37 cellular contexts compared by ENCODE assay signal in the genomic region with DNA sequence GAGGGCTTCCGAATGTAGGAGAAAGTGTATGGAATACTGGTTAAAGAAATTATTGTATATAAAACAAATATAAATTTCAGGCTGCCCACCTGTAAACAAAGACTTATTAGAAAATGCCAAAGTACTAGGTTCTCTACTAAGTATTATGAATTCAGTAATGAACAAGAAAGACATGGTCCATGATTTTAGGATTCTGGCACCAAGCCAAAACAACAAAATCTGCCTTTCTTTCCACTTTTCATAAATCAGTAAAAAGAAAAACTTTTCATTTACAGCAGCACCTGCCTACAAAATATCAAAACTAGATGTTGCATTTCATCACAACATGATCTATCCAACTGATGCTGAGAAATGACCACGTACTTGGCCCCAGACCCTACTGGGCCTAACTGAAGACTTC. TPM values are rescaled to one million over a fixed set of nuclear protein-coding genes. Genes with fewer than 3 reads are reported as not detected.
"Had no signal": no experiment of that assay in that cellular context is flagged by ENCODE, and none has a peak within 500 bp of the region (broad histone marks: within the 10 kb centered on the region; RNA-seq: fewer than 3 reads in every experiment).

No MANE protein-coding gene starts in this region.

- H3K4me1 Mint-ChIP-seq: activated CD4-positive, alpha-beta T cell treated with anti-CD3 and anti-CD28 coated beads for 36 hours; activated CD4-positive, alpha-beta T cell treated with anti-CD3 and anti-CD28 coated beads, Interleukin-2, amount 10 ng/mL, durations not matched to agents 24 days and 14 days; activated naive CD4-positive, alpha-beta T cell treated with anti-CD3 and anti-CD28 coated beads, Interleukin-2, amount 10 ng/mL, durations not matched to agents 7 days and 5 days had no signal

- H3K4me3 ChIP-seq: ascending aorta, breast epithelium, cardiac muscle cell, colonic mucosa, esophagus squamous epithelium, gastroesophageal sphincter had no signal

- H3K9me3 Mint-ChIP-seq: activated CD4-positive, alpha-beta T cell treated with anti-CD3 and anti-CD28 coated beads, Interleukin-2, amount 10 ng/mL, durations not matched to agents 24 days and 14 days; activated T-helper 1 cell treated with anti-CD3 and anti-CD28 coated beads, Interleukin-12 subunit alpha, Interleukin-12 subunit beta, Interleukin-2, Interleukin-4 antibody, amounts not matched to agents 30 ng/mL and 10 ng/mL and 1 ng/mL, durations not matched to agents 14 hours and 24 hours and 36 hours; activated T-helper 2 cell treated with anti-CD3 and anti-CD28 coated beads, Interferon-gamma antibody, Interleukin-2, Interleukin-4, amounts not matched to agents 10 μg/mL and 5 μg/mL and 100 μg/mL, durations not matched to agents 14 hours and 24 hours and 36 hours; brain had no signal

- H3K4me1 ChIP-seq: ascending aorta, breast epithelium, colonic mucosa, esophagus squamous epithelium, gastroesophageal sphincter had no signal

- H3K4me3 Mint-ChIP-seq: activated CD4-positive, alpha-beta memory T cell treated with anti-CD3 and anti-CD28 coated beads for 36 hours; activated CD4-positive, alpha-beta T cell treated with anti-CD3 and anti-CD28 coated beads for 36 hours; activated CD4-positive, alpha-beta T cell treated with anti-CD3 and anti-CD28 coated beads, Interleukin-2, amount 10 ng/mL, durations not matched to agents 24 days and 14 days; activated CD8-positive, alpha-beta memory T cell treated with anti-CD3 and anti-CD28 coated beads, Interleukin-2, amount 10 ng/mL, durations not matched to agents 7 days and 5 days; activated CD8-positive, alpha-beta T cell treated with anti-CD3 and anti-CD28 coated beads, Interleukin-2, amount 10 ng/mL, durations not matched to agents 7 days and 5 days; activated naive CD4-positive, alpha-beta T cell treated with anti-CD3 and anti-CD28 coated beads, Interleukin-2, amount 10 ng/mL, durations not matched to agents 7 days and 5 days; activated naive CD8-positive, alpha-beta T cell treated with anti-CD3 and anti-CD28 coated beads, Interleukin-2, amount 10 ng/mL, durations not matched to agents 7 days and 5 days; activated T-helper 1 cell treated with anti-CD3 and anti-CD28 coated beads, Interleukin-12 subunit alpha, Interleukin-12 subunit beta, Interleukin-2, Interleukin-4 antibody, amounts not matched to agents 30 ng/mL and 10 ng/mL and 1 ng/mL, durations not matched to agents 14 hours and 24 hours and 36 hours; brain had no signal

- ATAC-seq: activated CD4-positive, alpha-beta T cell treated with anti-CD3 and anti-CD28 coated beads for 36 hours; activated CD8-positive, alpha-beta memory T cell treated with anti-CD3 and anti-CD28 coated beads, Interleukin-2, amount 10 ng/mL, durations not matched to agents 7 days and 5 days; activated CD8-positive, alpha-beta T cell treated with anti-CD3 and anti-CD28 coated beads, Interleukin-2, amount 10 ng/mL, durations not matched to agents 7 days and 5 days; activated naive CD4-positive, alpha-beta T cell treated with anti-CD3 and anti-CD28 coated beads, Interleukin-2, amount 50 U/mL, for 72 hours; gastroesophageal sphincter had no signal

- H3K27me3 ChIP-seq: ascending aorta, breast epithelium, cardiac muscle cell, colonic mucosa, esophagus squamous epithelium, gastroesophageal sphincter had no signal

- H3K27me3 Mint-ChIP-seq: activated CD4-positive, alpha-beta memory T cell treated with anti-CD3 and anti-CD28 coated beads for 36 hours; activated CD4-positive, alpha-beta T cell treated with anti-CD3 and anti-CD28 coated beads for 36 hours; activated CD4-positive, alpha-beta T cell treated with anti-CD3 and anti-CD28 coated beads, Interleukin-2, amount 10 ng/mL, durations not matched to agents 24 days and 14 days; activated CD8-positive, alpha-beta memory T cell treated with anti-CD3 and anti-CD28 coated beads, Interleukin-2, amount 10 ng/mL, durations not matched to agents 7 days and 5 days; activated naive CD4-positive, alpha-beta T cell treated with anti-CD3 and anti-CD28 coated beads, Interleukin-2, amount 10 ng/mL, durations not matched to agents 7 days and 5 days; activated naive CD8-positive, alpha-beta T cell treated with anti-CD3 and anti-CD28 coated beads, Interleukin-2, amount 10 ng/mL, durations not matched to agents 7 days and 5 days; brain had no signal

- H3K27ac Mint-ChIP-seq: activated CD4-positive, alpha-beta memory T cell treated with anti-CD3 and anti-CD28 coated beads for 36 hours; activated CD4-positive, alpha-beta T cell treated with anti-CD3 and anti-CD28 coated beads for 36 hours; activated CD4-positive, alpha-beta T cell treated with anti-CD3 and anti-CD28 coated beads, Interleukin-2, amount 10 ng/mL, durations not matched to agents 24 days and 14 days; activated CD8-positive, alpha-beta memory T cell treated with anti-CD3 and anti-CD28 coated beads, Interleukin-2, amount 10 ng/mL, durations not matched to agents 7 days and 5 days; activated CD8-positive, alpha-beta T cell treated with anti-CD3 and anti-CD28 coated beads, Interleukin-2, amount 10 ng/mL, durations not matched to agents 7 days and 5 days; activated naive CD4-positive, alpha-beta T cell treated with anti-CD3 and anti-CD28 coated beads, Interleukin-2, amount 10 ng/mL, durations not matched to agents 7 days and 5 days; activated T-helper 1 cell treated with anti-CD3 and anti-CD28 coated beads, Interleukin-12 subunit alpha, Interleukin-12 subunit beta, Interleukin-2, Interleukin-4 antibody, amounts not matched to agents 30 ng/mL and 10 ng/mL and 1 ng/mL, durations not matched to agents 14 hours and 24 hours and 36 hours; activated T-helper 2 cell treated with anti-CD3 and anti-CD28 coated beads, Interferon-gamma antibody, Interleukin-2, Interleukin-4, amounts not matched to agents 10 μg/mL and 5 μg/mL and 100 μg/mL, durations not matched to agents 14 hours and 24 hours and 36 hours had no signal

- H3K27ac ChIP-seq: ascending aorta, breast epithelium, cardiac muscle cell, colonic mucosa, epithelial cell of prostate, esophagus squamous epithelium, gastroesophageal sphincter had no signal

- H3K9me3 ChIP-seq: ascending aorta, breast epithelium, colonic mucosa, esophagus squamous epithelium had no signal

- DNase-seq: activated CD4-positive, alpha-beta memory T cell treated with anti-CD3 and anti-CD28 coated beads for 36 hours; activated CD4-positive, alpha-beta T cell treated with anti-CD3 and anti-CD28 coated beads for 36 hours; activated CD4-positive, alpha-beta T cell treated with anti-CD3 and anti-CD28 coated beads, Interleukin-2, amount 10 ng/mL, durations not matched to agents 24 days and 14 days; activated CD4-positive, CD25-positive, alpha-beta regulatory T cell; activated CD4-positive, CD25-positive, alpha-beta regulatory T cell treated with anti-CD3 and anti-CD28 coated beads, Interleukin-2, amount 50 U/mL, for 72 hours; activated CD8-positive, alpha-beta memory T cell treated with anti-CD3 and anti-CD28 coated beads, Interleukin-2, amount 10 ng/mL, durations not matched to agents 7 days and 5 days; activated CD8-positive, alpha-beta memory T cell treated with anti-CD3 and anti-CD28 coated beads, Interleukin-2, amount 50 U/mL, for 4 hours; activated CD8-positive, alpha-beta T cell treated with anti-CD3 and anti-CD28 coated beads, Interleukin-2, amount 10 ng/mL, durations not matched to agents 7 days and 5 days; activated effector memory CD4-positive, alpha-beta T cell treated with anti-CD3 and anti-CD28 coated beads, Interleukin-2, amount 50 U/mL, for 16 hours; activated naive CD4-positive, alpha-beta T cell treated with anti-CD3 and anti-CD28 coated beads, Interleukin-2, amount 10 ng/mL, durations not matched to agents 7 days and 5 days; activated naive CD8-positive, alpha-beta T cell treated with anti-CD3 and anti-CD28 coated beads, Interleukin-2, amount 10 ng/mL, durations not matched to agents 7 days and 5 days; activated T-cell treated with anti-CD3 and anti-CD28 coated beads, Interleukin-2, amount 50 U/mL, for 1 hour; activated T-cell treated with anti-CD3 and anti-CD28 coated beads, Interleukin-2, amount 50 U/mL, for 48 hours; central memory CD4-positive, alpha-beta T cell; cerebellar nuclear complex; colonic mucosa; effector CD8-positive, alpha-beta T cell; esophagus squamous epithelium; head of caudate nucleus; T-helper 2 cell had no signal

RNA-seq across cellular contexts. Expression of a gene that starts 51.3 kb away (rescaled TPM):
- total RNA-seq: activated CD4-positive, alpha-beta memory T cell treated with anti-CD3 and anti-CD28 coated beads for 36 hours; activated CD4-positive, alpha-beta T cell treated with anti-CD3 and anti-CD28 coated beads for 36 hours; activated CD4-positive, alpha-beta T cell treated with anti-CD3 and anti-CD28 coated beads, Interleukin-2, amount 10 ng/mL, durations not matched to agents 24 days and 14 days; activated CD8-positive, alpha-beta memory T cell treated with anti-CD3 and anti-CD28 coated beads for 36 hours; activated CD8-positive, alpha-beta memory T cell treated with anti-CD3 and anti-CD28 coated beads, Interleukin-2, amount 10 ng/mL, durations not matched to agents 7 days and 5 days; activated CD8-positive, alpha-beta T cell treated with anti-CD3 and anti-CD28 coated beads, Interleukin-2, amount 10 ng/mL, durations not matched to agents 7 days and 5 days; activated naive CD4-positive, alpha-beta T cell treated with anti-CD3 and anti-CD28 coated beads, Interleukin-2, amount 50 U/mL, for 72 hours; activated naive CD8-positive, alpha-beta T cell treated with anti-CD3 and anti-CD28 coated beads, Interleukin-2, amount 10 ng/mL, durations not matched to agents 7 days and 5 days; activated T-helper 1 cell treated with anti-CD3 and anti-CD28 coated beads, Interleukin-12 subunit alpha, Interleukin-12 subunit beta, Interleukin-2, Interleukin-4 antibody, amounts not matched to agents 30 ng/mL and 10 ng/mL and 1 ng/mL, durations not matched to agents 14 hours and 24 hours and 36 hours; activated T-helper 2 cell treated with anti-CD3 and anti-CD28 coated beads, Interferon-gamma antibody, Interleukin-2, Interleukin-4, amounts not matched to agents 10 μg/mL and 5 μg/mL and 100 μg/mL, durations not matched to agents 14 hours and 24 hours and 36 hours; ascending aorta; cardiac muscle cell; dermis microvascular lymphatic vessel endothelial cell; endothelial cell of umbilical vein; fibroblast of villous mesenchyme; glomerular endothelial cell; T-helper 1 cell treated with Interleukin-12 subunit alpha and Interleukin-12 subunit beta and Interleukin-4 antibody, amounts not matched to agents 30 ng/mL and 1 ng/mL, for 36 hours had no signal
- polyA plus RNA-seq: cardiac muscle cell, endothelial cell of umbilical vein, esophagus, fibroblast of lung had no signal
